ENCODE assay signal across 1 cellular context in the genomic region with DNA sequence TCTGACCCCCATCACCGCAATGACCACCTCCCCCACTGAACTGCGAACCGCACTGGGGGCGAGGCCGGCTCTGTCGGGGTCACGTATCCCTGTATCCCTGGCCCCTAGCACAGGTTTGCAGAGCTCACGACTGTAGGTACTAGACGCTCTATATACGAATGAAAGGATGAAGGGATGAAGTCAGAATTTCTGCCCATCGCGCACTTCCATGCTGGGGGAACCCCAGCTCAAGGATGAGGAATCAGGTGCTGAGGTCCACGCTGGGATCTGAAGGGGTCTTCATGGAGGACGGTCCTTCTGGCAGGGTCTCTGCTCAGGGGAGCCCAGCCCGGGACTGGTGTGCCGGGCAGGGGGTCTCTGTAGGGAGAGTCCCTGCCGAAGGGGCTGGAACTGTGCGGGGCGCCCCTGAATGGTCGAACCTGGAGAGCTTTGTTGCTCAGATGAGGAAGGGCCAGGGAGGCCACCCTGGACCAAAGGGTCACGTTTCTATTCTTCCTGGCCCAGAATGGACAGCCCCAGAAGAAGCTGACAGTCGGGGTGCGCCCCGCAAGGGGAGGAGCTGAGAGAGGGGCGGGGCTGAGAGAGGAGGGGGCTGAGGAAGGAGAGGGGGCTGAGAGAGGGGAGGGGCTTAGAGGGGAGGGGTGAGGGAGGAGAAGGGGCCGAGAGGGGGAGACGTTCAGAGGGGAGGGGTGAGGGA.
TF ChIP-seq lines count a peak whose summit lies in the region.

No MANE protein-coding gene starts in this region.

TF ChIP-seq in H1, 55 proteins besides CTCF, POLR2A, EP300 and RAD21:
- TF ChIP-seq CBX5 (IDR thresholded peaks at IDR 0.05; ENCODE audit: low read depth, low read length): no peak
- TF ChIP-seq ZNF274 (IDR thresholded peaks at IDR 0.05; ENCODE audit: borderline replicate concordance, extremely low read depth, low read length): no peak
- TF ChIP-seq GTF2F1 (IDR thresholded peaks at IDR 0.05; ENCODE audit: borderline replicate concordance, low read depth, low read length): no peak
- no peak for TF ChIP-seq RNF2 (IDR thresholded peaks at IDR 0.05; ENCODE audit: borderline replicate concordance, low read depth, low read length, missing control alignments, poor library complexity, severe bottlenecking)
- TF ChIP-seq RFX5 (IDR thresholded peaks at IDR 0.05; ENCODE audit: borderline replicate concordance, low read depth, low read length): no peak
- no peak for TF ChIP-seq RXRA (IDR thresholded peaks at IDR 0.05; ENCODE audit: insufficient read depth, low read depth, low read length)
- TF ChIP-seq RBBP5 (IDR thresholded peaks at IDR 0.05; ENCODE audit: borderline replicate concordance, low read depth, low read length): no peak
- TF ChIP-seq, protein P1, sequence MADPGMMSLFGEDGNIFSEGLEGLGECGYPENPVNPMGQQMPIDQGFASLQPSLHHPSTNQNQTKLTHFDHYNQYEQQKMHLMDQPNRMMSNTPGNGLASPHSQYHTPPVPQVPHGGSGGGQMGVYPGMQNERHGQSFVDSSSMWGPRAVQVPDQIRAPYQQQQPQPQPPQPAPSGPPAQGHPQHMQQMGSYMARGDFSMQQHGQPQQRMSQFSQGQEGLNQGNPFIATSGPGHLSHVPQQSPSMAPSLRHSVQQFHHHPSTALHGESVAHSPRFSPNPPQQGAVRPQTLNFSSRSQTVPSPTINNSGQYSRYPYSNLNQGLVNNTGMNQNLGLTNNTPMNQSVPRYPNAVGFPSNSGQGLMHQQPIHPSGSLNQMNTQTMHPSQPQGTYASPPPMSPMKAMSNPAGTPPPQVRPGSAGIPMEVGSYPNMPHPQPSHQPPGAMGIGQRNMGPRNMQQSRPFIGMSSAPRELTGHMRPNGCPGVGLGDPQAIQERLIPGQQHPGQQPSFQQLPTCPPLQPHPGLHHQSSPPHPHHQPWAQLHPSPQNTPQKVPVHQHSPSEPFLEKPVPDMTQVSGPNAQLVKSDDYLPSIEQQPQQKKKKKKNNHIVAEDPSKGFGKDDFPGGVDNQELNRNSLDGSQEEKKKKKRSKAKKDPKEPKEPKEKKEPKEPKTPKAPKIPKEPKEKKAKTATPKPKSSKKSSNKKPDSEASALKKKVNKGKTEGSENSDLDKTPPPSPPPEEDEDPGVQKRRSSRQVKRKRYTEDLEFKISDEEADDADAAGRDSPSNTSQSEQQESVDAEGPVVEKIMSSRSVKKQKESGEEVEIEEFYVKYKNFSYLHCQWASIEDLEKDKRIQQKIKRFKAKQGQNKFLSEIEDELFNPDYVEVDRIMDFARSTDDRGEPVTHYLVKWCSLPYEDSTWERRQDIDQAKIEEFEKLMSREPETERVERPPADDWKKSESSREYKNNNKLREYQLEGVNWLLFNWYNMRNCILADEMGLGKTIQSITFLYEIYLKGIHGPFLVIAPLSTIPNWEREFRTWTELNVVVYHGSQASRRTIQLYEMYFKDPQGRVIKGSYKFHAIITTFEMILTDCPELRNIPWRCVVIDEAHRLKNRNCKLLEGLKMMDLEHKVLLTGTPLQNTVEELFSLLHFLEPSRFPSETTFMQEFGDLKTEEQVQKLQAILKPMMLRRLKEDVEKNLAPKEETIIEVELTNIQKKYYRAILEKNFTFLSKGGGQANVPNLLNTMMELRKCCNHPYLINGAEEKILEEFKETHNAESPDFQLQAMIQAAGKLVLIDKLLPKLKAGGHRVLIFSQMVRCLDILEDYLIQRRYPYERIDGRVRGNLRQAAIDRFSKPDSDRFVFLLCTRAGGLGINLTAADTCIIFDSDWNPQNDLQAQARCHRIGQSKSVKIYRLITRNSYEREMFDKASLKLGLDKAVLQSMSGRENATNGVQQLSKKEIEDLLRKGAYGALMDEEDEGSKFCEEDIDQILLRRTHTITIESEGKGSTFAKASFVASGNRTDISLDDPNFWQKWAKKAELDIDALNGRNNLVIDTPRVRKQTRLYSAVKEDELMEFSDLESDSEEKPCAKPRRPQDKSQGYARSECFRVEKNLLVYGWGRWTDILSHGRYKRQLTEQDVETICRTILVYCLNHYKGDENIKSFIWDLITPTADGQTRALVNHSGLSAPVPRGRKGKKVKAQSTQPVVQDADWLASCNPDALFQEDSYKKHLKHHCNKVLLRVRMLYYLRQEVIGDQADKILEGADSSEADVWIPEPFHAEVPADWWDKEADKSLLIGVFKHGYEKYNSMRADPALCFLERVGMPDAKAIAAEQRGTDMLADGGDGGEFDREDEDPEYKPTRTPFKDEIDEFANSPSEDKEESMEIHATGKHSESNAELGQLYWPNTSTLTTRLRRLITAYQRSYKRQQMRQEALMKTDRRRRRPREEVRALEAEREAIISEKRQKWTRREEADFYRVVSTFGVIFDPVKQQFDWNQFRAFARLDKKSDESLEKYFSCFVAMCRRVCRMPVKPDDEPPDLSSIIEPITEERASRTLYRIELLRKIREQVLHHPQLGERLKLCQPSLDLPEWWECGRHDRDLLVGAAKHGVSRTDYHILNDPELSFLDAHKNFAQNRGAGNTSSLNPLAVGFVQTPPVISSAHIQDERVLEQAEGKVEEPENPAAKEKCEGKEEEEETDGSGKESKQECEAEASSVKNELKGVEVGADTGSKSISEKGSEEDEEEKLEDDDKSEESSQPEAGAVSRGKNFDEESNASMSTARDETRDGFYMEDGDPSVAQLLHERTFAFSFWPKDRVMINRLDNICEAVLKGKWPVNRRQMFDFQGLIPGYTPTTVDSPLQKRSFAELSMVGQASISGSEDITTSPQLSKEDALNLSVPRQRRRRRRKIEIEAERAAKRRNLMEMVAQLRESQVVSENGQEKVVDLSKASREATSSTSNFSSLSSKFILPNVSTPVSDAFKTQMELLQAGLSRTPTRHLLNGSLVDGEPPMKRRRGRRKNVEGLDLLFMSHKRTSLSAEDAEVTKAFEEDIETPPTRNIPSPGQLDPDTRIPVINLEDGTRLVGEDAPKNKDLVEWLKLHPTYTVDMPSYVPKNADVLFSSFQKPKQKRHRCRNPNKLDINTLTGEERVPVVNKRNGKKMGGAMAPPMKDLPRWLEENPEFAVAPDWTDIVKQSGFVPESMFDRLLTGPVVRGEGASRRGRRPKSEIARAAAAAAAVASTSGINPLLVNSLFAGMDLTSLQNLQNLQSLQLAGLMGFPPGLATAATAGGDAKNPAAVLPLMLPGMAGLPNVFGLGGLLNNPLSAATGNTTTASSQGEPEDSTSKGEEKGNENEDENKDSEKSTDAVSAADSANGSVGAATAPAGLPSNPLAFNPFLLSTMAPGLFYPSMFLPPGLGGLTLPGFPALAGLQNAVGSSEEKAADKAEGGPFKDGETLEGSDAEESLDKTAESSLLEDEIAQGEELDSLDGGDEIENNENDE (IDR thresholded peaks at IDR 0.05; ENCODE audit: insufficient replicate concordance, low read length): no peak
- no peak for TF ChIP-seq KDM1A (IDR thresholded peaks at IDR 0.05; ENCODE audit: borderline replicate concordance, low read length)
- TF ChIP-seq, protein P2, sequence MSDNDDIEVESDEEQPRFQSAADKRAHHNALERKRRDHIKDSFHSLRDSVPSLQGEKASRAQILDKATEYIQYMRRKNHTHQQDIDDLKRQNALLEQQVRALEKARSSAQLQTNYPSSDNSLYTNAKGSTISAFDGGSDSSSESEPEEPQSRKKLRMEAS (IDR thresholded peaks at IDR 0.05): no peak
- no peak for TF ChIP-seq TBP (IDR thresholded peaks at IDR 0.05; ENCODE audit: low read depth, low read length)
- no peak for TF ChIP-seq SP2 (IDR thresholded peaks at IDR 0.05; ENCODE audit: low read length)
